15 cellular contexts compared by ENCODE assay signal in the genomic region with DNA sequence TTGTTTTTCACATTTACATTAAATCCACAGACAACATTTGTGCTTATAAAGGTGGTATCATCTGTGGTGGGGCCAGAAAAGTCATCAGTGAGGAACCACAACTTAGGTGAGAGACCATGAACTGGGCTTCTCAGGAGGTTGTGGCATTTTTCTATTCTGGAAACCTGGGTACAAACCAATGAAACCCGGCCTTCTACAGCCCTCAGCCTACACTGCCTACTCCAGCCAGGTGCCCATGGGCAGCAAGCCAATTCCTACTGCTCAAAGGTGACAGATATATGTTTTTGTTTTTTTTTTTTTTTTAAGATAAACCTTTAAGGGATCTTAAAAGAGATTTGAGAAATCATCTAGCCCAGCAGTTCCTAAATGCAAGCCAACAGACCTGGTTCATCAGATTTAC. TPM values are rescaled to one million over a fixed set of nuclear protein-coding genes. Genes with fewer than 3 reads are reported as not detected.
DNase-seq lines count a peak whose midpoint lies in the region; ATAC-seq and TF ChIP-seq lines count a peak whose summit lies in the region.
"Had no signal": no experiment of that assay in that cellular context is flagged by ENCODE, and none has a peak within 500 bp of the region (broad histone marks: within the 10 kb centered on the region; RNA-seq: fewer than 3 reads in every experiment).

No MANE protein-coding gene starts in this region.

- CTCF ChIA-PET in activated CD8-positive, alpha-beta T cell treated with anti-CD3 and anti-CD28 coated beads, Interleukin-2, amount 10 ng/mL, durations not matched to agents 7 days and 5 days (lab: Charles Lee) = no interaction called here
- CTCF ChIA-PET in activated CD8-positive, alpha-beta T cell treated with anti-CD3 and anti-CD28 coated beads for 36 hours (lab: Charles Lee) = no interaction called here
- CTCF ChIA-PET in CD4-positive, alpha-beta memory T cell (lab: Charles Lee; ENCODE audit: partially characterized antibody) = no interaction called here

- POLR2A ChIA-PET in activated CD8-positive, alpha-beta T cell treated with anti-CD3 and anti-CD28 coated beads, Interleukin-2, amount 10 ng/mL, durations not matched to agents 7 days and 5 days (lab: Charles Lee) = no interaction called here
- POLR2A ChIA-PET in activated CD8-positive, alpha-beta T cell treated with anti-CD3 and anti-CD28 coated beads for 36 hours (lab: Charles Lee) = interaction anchor here (0.5 to 0.7 kb wide), 2 partner anchors 18 to 20 kb away, joined by 4 to 5 read pairs; no protein-coding TSS in a partner anchor
- POLR2A ChIA-PET in CD4-positive, alpha-beta memory T cell (lab: Charles Lee; ENCODE audit: partially characterized antibody) = no interaction called here

- H3K36me3 Mint-ChIP-seq in activated CD8-positive, alpha-beta T cell treated with anti-CD3 and anti-CD28 coated beads, Interleukin-2, amount 10 ng/mL, durations not matched to agents 7 days and 5 days (ENCODE audit: low read depth) = peaks cover 27% of the 10 kb centered on the region
- H3K36me3 Mint-ChIP-seq in activated CD8-positive, alpha-beta T cell treated with anti-CD3 and anti-CD28 coated beads for 36 hours (ENCODE audit: low read depth) = peaks cover 31% of the 10 kb centered on the region
- peaks cover 36 to 55% of the 10 kb centered on the region in 2 donors for H3K36me3 Mint-ChIP-seq in CD4-positive, alpha-beta memory T cell

- no peaks in the 10 kb centered on the region for H3K79me2 ChIP-seq in KMS-11 (ENCODE audit: insufficient read depth, low read depth)

- ATAC-seq in activated CD8-positive, alpha-beta T cell treated with anti-CD3 and anti-CD28 coated beads, Interleukin-2, amount 10 ng/mL, durations not matched to agents 7 days and 5 days = no peak
- no peak for ATAC-seq in activated CD8-positive, alpha-beta T cell treated with anti-CD3 and anti-CD28 coated beads for 36 hours
- ATAC-seq: CD8-positive, alpha-beta T cell had no signal

- peak overlapping the region; percentile 34; the same call in 1 of the 2 replicates for H3K4me2 ChIP-seq in KMS-11

- H3K27ac ChIP-seq in KMS-11 (peak overlapping the region; percentile 17; the same call in 1 of the 2 replicates), neutrophil (peak overlapping the region; percentile 10)
- no peak overlapping the region for H3K27ac ChIP-seq in CD4-positive, alpha-beta memory T cell (ENCODE audit: low read depth, low read length)

- no peak overlapping the region for H3K27ac Mint-ChIP-seq in activated CD8-positive, alpha-beta T cell treated with anti-CD3 and anti-CD28 coated beads, Interleukin-2, amount 10 ng/mL, durations not matched to agents 7 days and 5 days
- H3K27ac Mint-ChIP-seq in activated CD8-positive, alpha-beta T cell treated with anti-CD3 and anti-CD28 coated beads for 36 hours = no peak overlapping the region
- H3K27ac Mint-ChIP-seq in CD4-positive, alpha-beta memory T cell = no peak overlapping the region
- H3K27ac Mint-ChIP-seq: CD8-positive, alpha-beta T cell; HFFc6 had no signal

- H3K9me3 Mint-ChIP-seq in activated CD8-positive, alpha-beta T cell treated with anti-CD3 and anti-CD28 coated beads, Interleukin-2, amount 10 ng/mL, durations not matched to agents 7 days and 5 days (ENCODE audit: insufficient read depth) = no peaks in the 10 kb centered on the region
- no peaks in the 10 kb centered on the region for H3K9me3 Mint-ChIP-seq in activated CD8-positive, alpha-beta T cell treated with anti-CD3 and anti-CD28 coated beads for 36 hours
- no peaks in the 10 kb centered on the region for H3K9me3 Mint-ChIP-seq in CD4-positive, alpha-beta memory T cell
- H3K9me3 Mint-ChIP-seq: CD8-positive, alpha-beta T cell; HFFc6 had no signal

- H3K27me3 ChIP-seq in KMS-11 (ENCODE audit: insufficient read depth, low read depth) (no peaks in the 10 kb centered on the region), neutrophil (no peaks in the 10 kb centered on the region)
- H3K27me3 ChIP-seq in CD4-positive, alpha-beta memory T cell (ENCODE audit: insufficient read depth, low read length) = no peaks in the 10 kb centered on the region

- H3K4me1 Mint-ChIP-seq in activated CD8-positive, alpha-beta T cell treated with anti-CD3 and anti-CD28 coated beads, Interleukin-2, amount 10 ng/mL, durations not matched to agents 7 days and 5 days (ENCODE audit: low read depth) = no peaks in the 10 kb centered on the region
- no peaks in the 10 kb centered on the region for H3K4me1 Mint-ChIP-seq in activated CD8-positive, alpha-beta T cell treated with anti-CD3 and anti-CD28 coated beads for 36 hours (ENCODE audit: low read depth)
- no peaks in the 10 kb centered on the region for H3K4me1 Mint-ChIP-seq in CD4-positive, alpha-beta memory T cell

- peak; percentile 6 for DNase-seq in activated CD8-positive, alpha-beta T cell treated with anti-CD3 and anti-CD28 coated beads, Interleukin-2, amount 10 ng/mL, durations not matched to agents 7 days and 5 days
- DNase-seq in activated CD8-positive, alpha-beta T cell treated with anti-CD3 and anti-CD28 coated beads for 36 hours = no peak
- DNase-seq in RPMI8226 (peak; percentile 83), DMS153 treated with DMSO at 0.1 percent for 48 hours (lab: John Stamatoyannopoulos, UW; ENCODE audit: unreplicated experiment) (no peak)
- DNase-seq in stimulated activated naive CD4-positive, alpha-beta T cell (lab: John Stamatoyannopoulos, UW) = no peak
- no peak for DNase-seq in CD4-positive, alpha-beta memory T cell
- DNase-seq: Caco-2; CD8-positive, alpha-beta T cell; DMS153; DMS79 treated with DMSO at 0.1 percent for 48 hours; GOT3; HFFc6 had no signal

- no peaks in the 10 kb centered on the region for H3K27me3 Mint-ChIP-seq in activated CD8-positive, alpha-beta T cell treated with anti-CD3 and anti-CD28 coated beads, Interleukin-2, amount 10 ng/mL, durations not matched to agents 7 days and 5 days (ENCODE audit: low read depth)
- H3K27me3 Mint-ChIP-seq in activated CD8-positive, alpha-beta T cell treated with anti-CD3 and anti-CD28 coated beads for 36 hours = no peaks in the 10 kb centered on the region
- no peaks in the 10 kb centered on the region for H3K27me3 Mint-ChIP-seq in CD4-positive, alpha-beta memory T cell

- H2AFZ ChIP-seq in KMS-11 (ENCODE audit: low read depth) = no peak overlapping the region

- no peak overlapping the region for H3K4me3 Mint-ChIP-seq in activated CD8-positive, alpha-beta T cell treated with anti-CD3 and anti-CD28 coated beads, Interleukin-2, amount 10 ng/mL, durations not matched to agents 7 days and 5 days
- no peak overlapping the region for H3K4me3 Mint-ChIP-seq in activated CD8-positive, alpha-beta T cell treated with anti-CD3 and anti-CD28 coated beads for 36 hours
- no peak overlapping the region for H3K4me3 Mint-ChIP-seq in CD4-positive, alpha-beta memory T cell
- H3K4me3 Mint-ChIP-seq: CD8-positive, alpha-beta T cell; HFFc6 had no signal

- H3K36me3 ChIP-seq in KMS-11 (ENCODE audit: insufficient read depth) (peaks cover 3% of the 10 kb centered on the region; the same call in 1 of the 2 replicates), neutrophil (peaks cover 91% of the 10 kb centered on the region)
- peaks cover 49% of the 10 kb centered on the region for H3K36me3 ChIP-seq in CD4-positive, alpha-beta memory T cell (ENCODE audit: insufficient read depth, low read length)

- no peak for TF ChIP-seq CTCF in activated CD8-positive, alpha-beta T cell treated with anti-CD3 and anti-CD28 coated beads for 36 hours (IDR thresholded peaks at IDR 0.05)
- no peak for TF ChIP-seq CTCF in KMS-11 (conservative IDR thresholded peaks at IDR 0.05; ENCODE audit: low read depth, low read length)
- TF ChIP-seq CTCF in neutrophil (IDR thresholded peaks at IDR 0.05) = no peak

- peaks cover 16% of the 10 kb centered on the region for H3K4me1 ChIP-seq in KMS-11 (ENCODE audit: low read depth, poor library complexity, severe bottlenecking)
- no peaks in the 10 kb centered on the region for H3K4me1 ChIP-seq in neutrophil (ENCODE audit: control insufficient read depth in 1 of 2, insufficient read depth in 1 of 2, low read depth in 1 of 2, low read length in 1 of 2)
- no peaks in the 10 kb centered on the region for H3K4me1 ChIP-seq in CD4-positive, alpha-beta memory T cell (ENCODE audit: insufficient read depth, low read length)
- H3K4me1 ChIP-seq: Caco-2, HAP-1 had no signal

- intact Hi-C loops in activated CD8-positive, alpha-beta T cell treated with anti-CD3 and anti-CD28 coated beads for 36 hours (cut with micrococcal nuclease) = no loop called here
- intact Hi-C loops in CD4-positive, alpha-beta memory T cell (cut with micrococcal nuclease) = no loop called here

- H3K9me3 ChIP-seq in neutrophil = no peaks in the 10 kb centered on the region
- no peaks in the 10 kb centered on the region for H3K9me3 ChIP-seq in CD4-positive, alpha-beta memory T cell (ENCODE audit: control insufficient read depth in 1 of 2, low read length in 2 of 2)
- H3K9me3 ChIP-seq: Caco-2, HAP-1 had no signal

- H4K20me1 ChIP-seq in KMS-11 (ENCODE audit: insufficient read depth) = no peaks in the 10 kb centered on the region

- H3K4me3 ChIP-seq in KMS-11 (IDR thresholded peaks at IDR 0.05; ENCODE audit: insufficient read depth, low read depth, low read length) (no peak overlapping the region), neutrophil (ENCODE audit: low read depth in 1 of 2, low read length in 1 of 2) (no peak overlapping the region)
- H3K4me3 ChIP-seq in CD4-positive, alpha-beta memory T cell (ENCODE audit: low read length in 2 of 2) = no peak overlapping the region
- H3K4me3 ChIP-seq: HAP-1 had no signal

- H3K9ac ChIP-seq in KMS-11 = no peak overlapping the region

RNA-seq across cellular contexts. Expression of a gene that starts 20.3 kb away (rescaled TPM):
- 10 to 100 TPM; 53.8 to 55.1 TPM for total RNA-seq in activated CD8-positive, alpha-beta T cell treated with anti-CD3 and anti-CD28 coated beads, Interleukin-2, amount 10 ng/mL, durations not matched to agents 7 days and 5 days
- total RNA-seq in activated CD8-positive, alpha-beta T cell treated with anti-CD3 and anti-CD28 coated beads for 36 hours = 10 to 100 TPM; 72.3 to 73.0 TPM
- total RNA-seq in CD4-positive, alpha-beta memory T cell = 10 to 100 TPM; 57.2 to 61.1 TPM
- polyA plus RNA-seq in CD4-positive, alpha-beta memory T cell = 100 to 1,000 TPM; 128 to 179 TPM

RNA-seq across cellular contexts. Expression of a gene that starts 57.7 kb away (rescaled TPM):
- total RNA-seq in activated CD8-positive, alpha-beta T cell treated with anti-CD3 and anti-CD28 coated beads, Interleukin-2, amount 10 ng/mL, durations not matched to agents 7 days and 5 days = 1 to 10 TPM; 9.1 to 9.5 TPM
- 1 to 10 TPM; 3.4 to 4.3 TPM for total RNA-seq in activated CD8-positive, alpha-beta T cell treated with anti-CD3 and anti-CD28 coated beads for 36 hours
- total RNA-seq in CD4-positive, alpha-beta memory T cell = 1 to 10 TPM; 4.5 to 5.9 TPM
- polyA plus RNA-seq in CD4-positive, alpha-beta memory T cell = 1 to 10 TPM in 1 of 2 donors, under 1 TPM in 1; 0.16 to 1.7 TPM

Comparison
In these comparisons a context has a peak if more than half of its experiments do, and no peak if none do; other contexts are left out.
1. DNase-seq: peak in activated CD8-positive, alpha-beta T cell treated with anti-CD3 and anti-CD28 coated beads, Interleukin-2, amount 10 ng/mL, durations not matched to agents 7 days and 5 days (single experiment) and RPMI8226 (single experiment); none in activated CD8-positive, alpha-beta T cell treated with anti-CD3 and anti-CD28 coated beads for 36 hours (single experiment), stimulated activated naive CD4-positive, alpha-beta T cell (0 of 6), DMS153 treated with DMSO at 0.1 percent for 48 hours (single experiment) and CD4-positive, alpha-beta memory T cell (0 of 5).